21 cellular contexts compared by ENCODE assay signal in the genomic region with DNA sequence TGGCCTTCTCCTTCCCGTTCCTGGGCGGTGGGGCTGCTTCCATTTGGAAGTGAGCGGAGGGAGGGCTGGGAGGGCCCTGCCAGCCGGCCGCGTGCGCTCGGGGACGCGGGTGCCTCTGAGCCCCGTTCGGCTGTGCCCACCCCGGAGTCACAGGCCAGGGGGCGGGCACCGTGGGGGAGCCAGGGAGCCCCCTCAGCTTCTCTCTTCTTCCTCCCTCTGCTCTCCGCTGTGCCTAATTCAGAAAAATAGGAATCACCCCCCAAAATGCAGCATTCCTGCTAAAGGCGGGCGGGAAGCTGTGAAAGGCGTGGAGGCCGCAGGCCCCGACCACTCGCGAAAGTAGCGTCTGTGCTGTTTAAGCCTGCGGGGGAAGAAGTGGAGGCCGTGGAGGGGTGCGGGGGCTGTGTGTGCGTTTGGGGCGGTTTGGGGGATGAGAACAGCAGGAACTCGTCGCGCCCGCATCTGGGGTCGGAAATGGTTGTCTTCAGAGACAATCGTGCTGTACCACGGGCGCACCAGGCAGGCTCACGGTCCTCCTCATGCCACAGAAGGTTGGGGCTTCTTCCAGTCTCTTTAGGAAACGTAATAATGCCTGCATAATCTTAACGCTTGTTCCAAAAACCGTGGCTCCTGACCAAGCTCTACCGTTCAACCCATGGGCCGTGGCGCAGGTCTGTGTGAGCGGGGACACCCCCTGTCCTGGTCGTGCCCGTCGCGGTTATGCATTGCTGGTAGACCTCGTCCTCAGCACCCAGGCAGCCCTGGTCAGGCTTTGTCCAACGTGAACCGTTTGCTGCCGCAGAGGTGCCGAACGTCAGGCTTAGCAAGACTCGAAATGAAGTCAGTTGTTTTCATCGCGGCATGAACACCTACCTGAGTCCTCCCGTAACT.
"Had no signal": no experiment of that assay in that cellular context is flagged by ENCODE, and none has a peak within 500 bp of the region (broad histone marks: within the 10 kb centered on the region; RNA-seq: fewer than 3 reads in every experiment).

No MANE protein-coding gene starts in this region.

- H3K9me3 Mint-ChIP-seq: activated CD4-positive, alpha-beta T cell treated with anti-CD3 and anti-CD28 coated beads, Interleukin-2, amount 10 ng/mL, durations not matched to agents 7 days and 5 days; activated naive CD4-positive, alpha-beta T cell treated with anti-CD3 and anti-CD28 coated beads, Interleukin-2, amount 50 U/mL, for 24 hours; activated T-cell treated with anti-CD3 and anti-CD28 coated beads, Interleukin-2, amount 50 U/mL, for 72 hours; type B pancreatic cell had no signal

- H3K27me3 ChIP-seq: brain microvascular endothelial cell had no signal

- DNase-seq: activated CD4-positive, alpha-beta T cell treated with anti-CD3 and anti-CD28 coated beads, Interleukin-2, amount 10 ng/mL, durations not matched to agents 7 days and 5 days; activated CD4-positive, CD25-positive, alpha-beta regulatory T cell treated with anti-CD3 and anti-CD28 coated beads, Interleukin-2, amount 50 U/mL, for 72 hours; activated gamma-delta T cell; activated T-cell treated with anti-CD3 and anti-CD28 coated beads, Interleukin-2, amount 50 U/mL, for 72 hours; anterior cingulate cortex; brain microvascular endothelial cell; central memory CD4-positive, alpha-beta T cell; left lung; mammary epithelial cell; stimulated activated CD4-positive, alpha-beta T cell treated with anti-CD3 and anti-CD28 coated beads, Interleukin-4, amount 100 ng/mL, for 1 hour; stimulated activated naive CD4-positive, alpha-beta T cell; T-helper 1 cell; WERI-Rb-1 had no signal

- H3K36me3 Mint-ChIP-seq: activated naive CD4-positive, alpha-beta T cell treated with anti-CD3 and anti-CD28 coated beads, Interleukin-2, amount 50 U/mL, for 24 hours; type B pancreatic cell had no signal

- H3K4me1 Mint-ChIP-seq: activated CD4-positive, alpha-beta T cell treated with anti-CD3 and anti-CD28 coated beads, Interleukin-2, amount 10 ng/mL, durations not matched to agents 7 days and 5 days; activated naive CD4-positive, alpha-beta T cell treated with anti-CD3 and anti-CD28 coated beads, Interleukin-2, amount 50 U/mL, for 24 hours had no signal

- H3K27ac Mint-ChIP-seq: activated CD4-positive, alpha-beta T cell treated with anti-CD3 and anti-CD28 coated beads, Interleukin-2, amount 10 ng/mL, durations not matched to agents 7 days and 5 days; activated naive CD4-positive, alpha-beta T cell treated with anti-CD3 and anti-CD28 coated beads, Interleukin-2, amount 50 U/mL, for 24 hours; activated T-cell treated with anti-CD3 and anti-CD28 coated beads, Interleukin-2, amount 50 U/mL, for 72 hours; nephron; type B pancreatic cell had no signal

- ATAC-seq: activated T-cell treated with anti-CD3 and anti-CD28 coated beads, Interleukin-2, amount 50 U/mL, for 72 hours; gastroesophageal sphincter; left lung had no signal

- H3K27ac ChIP-seq: brain microvascular endothelial cell, epithelial cell of prostate, gastroesophageal sphincter, left lung, parathyroid adenoma, SJSA1, thoracic aorta, WERI-Rb-1 had no signal

- H3K4me3 Mint-ChIP-seq: activated CD4-positive, alpha-beta T cell treated with anti-CD3 and anti-CD28 coated beads, Interleukin-2, amount 10 ng/mL, durations not matched to agents 7 days and 5 days; activated naive CD4-positive, alpha-beta T cell treated with anti-CD3 and anti-CD28 coated beads, Interleukin-2, amount 50 U/mL, for 24 hours; activated T-cell treated with anti-CD3 and anti-CD28 coated beads, Interleukin-2, amount 50 U/mL, for 72 hours; nephron; type B pancreatic cell had no signal

- H3K4me3 ChIP-seq: gastroesophageal sphincter, left lung, SJSA1, thoracic aorta had no signal

- H3K9me3 ChIP-seq: thoracic aorta had no signal

- H3K27me3 Mint-ChIP-seq: activated CD4-positive, alpha-beta T cell treated with anti-CD3 and anti-CD28 coated beads, Interleukin-2, amount 10 ng/mL, durations not matched to agents 7 days and 5 days; activated naive CD4-positive, alpha-beta T cell treated with anti-CD3 and anti-CD28 coated beads, Interleukin-2, amount 50 U/mL, for 24 hours had no signal

- H3K36me3 ChIP-seq: brain microvascular endothelial cell, gastroesophageal sphincter, left lung, SJSA1, thoracic aorta, WERI-Rb-1 had no signal

- H3K4me1 ChIP-seq: gastroesophageal sphincter, left lung, parathyroid adenoma, SJSA1 had no signal
